Comparison of ENCODE assay signal across 8 cellular contexts in genomic region chr16:20879175-20880053, GRCh38. TPM values are rescaled to one million over a fixed set of nuclear protein-coding genes. Genes with fewer than 3 reads are reported as not detected.
DNase-seq lines count a peak whose midpoint lies in the region; ATAC-seq, FAIRE-seq and TF ChIP-seq lines count a peak whose summit lies in the region.

No MANE protein-coding gene starts in this region.

- H3K9me3 Mint-ChIP-seq in activated naive CD4-positive, alpha-beta T cell treated with anti-CD3 and anti-CD28 coated beads for 36 hours = no peaks in the 10 kb centered on the region

- H3K4me3 Mint-ChIP-seq in activated naive CD4-positive, alpha-beta T cell treated with anti-CD3 and anti-CD28 coated beads for 36 hours = no peak overlapping the region

- no peak overlapping the region for H3K27ac Mint-ChIP-seq in activated naive CD4-positive, alpha-beta T cell treated with anti-CD3 and anti-CD28 coated beads for 36 hours

- H3K4me3 ChIP-seq in choroid plexus epithelial cell (ENCODE audit: low read depth, low read length) (no peak overlapping the region), psoas muscle (no peak overlapping the region)

- CTCF ChIA-PET in activated naive CD4-positive, alpha-beta T cell treated with anti-CD3 and anti-CD28 coated beads for 36 hours (lab: Charles Lee) = interaction anchor here (1.1 kb wide), 1 partner anchor 19 kb away, joined by 4 read pairs; no protein-coding TSS in a partner anchor

- H3K27me3 ChIP-seq in psoas muscle (ENCODE audit: insufficient read depth in 3 of 3, low read length in 2 of 3) = no peaks in the 10 kb centered on the region

- TF ChIP-seq POLR2A in GM12892 (IDR thresholded peaks at IDR 0.05; ENCODE audit: low read depth, low read length) = no peak

- intact Hi-C loops in psoas muscle (cut with DNase I) = no loop called here
- intact Hi-C loops in activated naive CD4-positive, alpha-beta T cell treated with anti-CD3 and anti-CD28 coated beads for 36 hours (cut with micrococcal nuclease) = loop anchor here (10.0 kb wide), 1 partner anchor 1315 kb away; no protein-coding TSS in a partner anchor

- peak; percentile 69 for FAIRE-seq in GM12892 (lab: Jason Lieb, UNC)

- peak overlapping the region; percentile 12 for H3K27ac ChIP-seq in psoas muscle

- TF ChIP-seq CTCF in choroid plexus epithelial cell (conservative IDR thresholded peaks at IDR 0.05; ENCODE audit: low read depth, low read length) (no peak), psoas muscle (IDR thresholded peaks at IDR 0.05) (no peak)

- H3K27me3 Mint-ChIP-seq in activated naive CD4-positive, alpha-beta T cell treated with anti-CD3 and anti-CD28 coated beads for 36 hours (ENCODE audit: low read depth) = no peaks in the 10 kb centered on the region

- H3K36me3 Mint-ChIP-seq in activated naive CD4-positive, alpha-beta T cell treated with anti-CD3 and anti-CD28 coated beads for 36 hours (ENCODE audit: low read depth) = peaks cover 7% of the 10 kb centered on the region

- ATAC-seq in HG03442 (IDR thresholded peaks at IDR 0.05; ENCODE audit: unreplicated experiment) (peak; percentile 49), psoas muscle (peak in 1 of 4 donors; percentile 56), GM21737 (IDR thresholded peaks at IDR 0.05; ENCODE audit: unreplicated experiment) (no peak)

- WGBS in psoas muscle, 3 donors = 60 to 75% (median 62%) methylated on average over 7 of the region's 7 CpGs

- H3K36me3 ChIP-seq in psoas muscle (ENCODE audit: insufficient read depth in 1 of 2, low read depth in 1 of 2) = no peaks in the 10 kb centered on the region

- H3K9me3 ChIP-seq in psoas muscle = no peaks in the 10 kb centered on the region

- H3K4me1 Mint-ChIP-seq in activated naive CD4-positive, alpha-beta T cell treated with anti-CD3 and anti-CD28 coated beads for 36 hours (ENCODE audit: low read depth) = peaks cover 41% of the 10 kb centered on the region

- H3K4me1 ChIP-seq in psoas muscle = peaks cover 19% of the 10 kb centered on the region

- DNase-seq in GM12892 (ENCODE audit: insufficient read length) (no peak), choroid plexus epithelial cell (ENCODE audit: low read depth) (peak; percentile 70), psoas muscle (no peak), NCI-H1930 (lab: John Stamatoyannopoulos, UW) (no peak), GM19240 (ENCODE audit: insufficient read length, low spot score) (no peak)
- DNase-seq in activated naive CD4-positive, alpha-beta T cell treated with anti-CD3 and anti-CD28 coated beads for 36 hours = no peak

RNA-seq across cellular contexts. Expression of gene DCUN1D3, which starts 20.7 kb away (rescaled TPM):
- polyA plus RNA-seq in GM12892 (2012; ENCODE audit: missing spikeins) = 2.5 TPM
- 10 to 100 TPM in 2 of 4 donors, 1 to 10 TPM in 2; 6.8 to 19.6 (median 11.6) TPM for total RNA-seq in psoas muscle
- polyA plus RNA-seq in psoas muscle = 1 to 10 TPM; 2.2 to 8.7 (median 8.6) TPM
- total RNA-seq in activated naive CD4-positive, alpha-beta T cell treated with anti-CD3 and anti-CD28 coated beads for 36 hours = 1 to 10 TPM; 3.0 to 3.4 TPM

RNA-seq across cellular contexts. Expression of gene LYRM1, which starts 21.2 kb away (rescaled TPM):
- 31.9 TPM for polyA plus RNA-seq in GM12892 (2012; ENCODE audit: missing spikeins)
- 10 to 100 TPM; 27.2 to 47.9 (median 32.7) TPM for total RNA-seq in psoas muscle
- polyA plus RNA-seq in psoas muscle = 10 to 100 TPM; 33.6 to 54.0 (median 53.8) TPM
- total RNA-seq in activated naive CD4-positive, alpha-beta T cell treated with anti-CD3 and anti-CD28 coated beads for 36 hours = 10 to 100 TPM; 20.4 to 20.8 TPM
